Comparison of ENCODE assay signal across 11 cellular contexts in the genomic region with DNA sequence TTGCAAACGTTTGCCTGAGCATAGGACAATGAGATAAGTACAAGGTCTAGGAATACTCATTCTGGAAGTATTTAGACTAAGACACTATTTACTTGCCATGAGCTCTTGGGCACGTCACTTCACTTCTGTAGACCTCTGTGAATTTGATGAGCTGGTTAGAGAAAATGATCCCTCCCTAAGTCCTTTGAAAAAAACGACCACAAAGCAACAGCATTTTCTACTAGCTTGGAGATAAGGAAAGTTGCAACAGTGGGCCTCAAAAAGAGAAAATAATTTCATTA. TPM values are rescaled to one million over a fixed set of nuclear protein-coding genes. Genes with fewer than 3 reads are reported as not detected.
DNase-seq lines count a peak whose midpoint lies in the region; ATAC-seq, FAIRE-seq and TF ChIP-seq lines count a peak whose summit lies in the region.
"Had no signal": no experiment of that assay in that cellular context is flagged by ENCODE, and none has a peak within 500 bp of the region (broad histone marks: within the 10 kb centered on the region; RNA-seq: fewer than 3 reads in every experiment).

No MANE protein-coding gene starts in this region.

- H3K36me3 Mint-ChIP-seq in activated CD4-positive, alpha-beta T cell treated with anti-CD3 and anti-CD28 coated beads, Interleukin-2, amount 10 ng/mL, durations not matched to agents 24 days and 14 days (ENCODE audit: low read depth): no peaks in the 10 kb centered on the region
- H3K36me3 Mint-ChIP-seq in activated CD4-positive, alpha-beta memory T cell treated with anti-CD3 and anti-CD28 coated beads, Interleukin-2, amount 10 ng/mL, durations not matched to agents 7 days and 5 days (ENCODE audit: low read depth): no peaks in the 10 kb centered on the region
- H3K36me3 Mint-ChIP-seq: activated naive CD8-positive, alpha-beta T cell treated with anti-CD3 and anti-CD28 coated beads, Interleukin-2, amount 10 ng/mL, durations not matched to agents 7 days and 5 days had no signal

- H3K27ac ChIP-seq in H1 (ENCODE audit: low read depth, low read length) (no peak overlapping the region), urinary bladder (ENCODE audit: low read depth) (peak overlapping the region; percentile 82)
- H3K27ac ChIP-seq: BLaER1 had no signal

- H2AFZ ChIP-seq in H1 (ENCODE audit: low read length): peak overlapping the region; percentile 86; the same call in 1 of the 2 replicates

- H4K8ac ChIP-seq in H1 (ENCODE audit: extremely low read depth, insufficient read depth, low read length): no peak overlapping the region

- H3K4me3 ChIP-seq in H1 (ENCODE audit: extremely low read depth in 1 of 4, insufficient read depth in 2 of 4, low read depth in 3 of 4, low read length in 4 of 4) (peak overlapping the region; percentile 60 to 75 (median 71); a peak in 5 of 8 replicates), mucosa of descending colon (peak overlapping the region; percentile 62), urinary bladder (ENCODE audit: low read depth, low read length) (peak overlapping the region; percentile 59)
- H3K4me3 ChIP-seq: BLaER1 had no signal

- H3K4me1 ChIP-seq in H1 (replicated peaks in 1 of 4; ENCODE audit: control insufficient read depth in 3 of 4, insufficient read depth in 4 of 4, low read length in 3 of 4) (no peaks in the 10 kb centered on the region), mucosa of descending colon (ENCODE audit: low read depth) (no peaks in the 10 kb centered on the region), urinary bladder (ENCODE audit: insufficient read depth) (no peaks in the 10 kb centered on the region)
- H3K4me1 ChIP-seq: BLaER1 had no signal

- no peak for TF ChIP-seq POLR2A in H1 (IDR thresholded peaks at IDR 0.05; ENCODE audit: control extremely low read depth in 1 of 2, low read depth in 2 of 2, low read length in 2 of 2)

- H4K5ac ChIP-seq in H1 (ENCODE audit: insufficient read length, low read depth, low read length): no peak overlapping the region

- no peak overlapping the region for H2BK12ac ChIP-seq in H1 (ENCODE audit: low read depth, low read length)

- no peak overlapping the region for H2AK5ac ChIP-seq in H1 (ENCODE audit: low read depth, low read length)

- no peak overlapping the region for H3K4ac ChIP-seq in H1 (replicated peaks; ENCODE audit: insufficient read length, low read depth, low read length)

- no peaks in the 10 kb centered on the region for H3K9me3 Mint-ChIP-seq in activated CD4-positive, alpha-beta T cell treated with anti-CD3 and anti-CD28 coated beads, Interleukin-2, amount 10 ng/mL, durations not matched to agents 24 days and 14 days
- H3K9me3 Mint-ChIP-seq in activated CD4-positive, alpha-beta memory T cell treated with anti-CD3 and anti-CD28 coated beads, Interleukin-2, amount 10 ng/mL, durations not matched to agents 7 days and 5 days: peaks cover 3% of the 10 kb centered on the region
- H3K9me3 Mint-ChIP-seq: activated naive CD8-positive, alpha-beta T cell treated with anti-CD3 and anti-CD28 coated beads, Interleukin-2, amount 10 ng/mL, durations not matched to agents 7 days and 5 days had no signal

- H3K27me3 ChIP-seq in H1 (replicated peaks in 1 of 4; ENCODE audit: control insufficient read depth in 3 of 4, extremely low read depth in 1 of 4, insufficient read depth in 3 of 4, low read length in 3 of 4): peaks cover 0 to 14% (median 8%) of the 10 kb centered on the region in 4 experiments; a peak in 6 of 7 replicates
- H3K27me3 ChIP-seq: BLaER1 had no signal

- no peak overlapping the region for H3K14ac ChIP-seq in H1 (ENCODE audit: insufficient read length)

- H3K9me3 ChIP-seq in H1 (ENCODE audit: insufficient read depth in 2 of 2, low read depth in 1 of 2, low read length in 1 of 2) (no peaks in the 10 kb centered on the region), mucosa of descending colon (no peaks in the 10 kb centered on the region)

- no peaks in the 10 kb centered on the region for H4K20me1 ChIP-seq in H1 (replicated peaks in 1 of 2; ENCODE audit: control insufficient read depth in 1 of 2, insufficient read depth in 2 of 2, low read length in 2 of 2)
- H4K20me1 ChIP-seq: BLaER1 had no signal

- H3K23me2 ChIP-seq in H1 (ENCODE audit: low read depth, low read length): peaks cover 14% of the 10 kb centered on the region; the same call in 1 of the 2 replicates

- POLR2A ChIA-PET in H1 (lab: Charles Lee; ENCODE audit: partially characterized antibody): no interaction called here
- POLR2A ChIA-PET in activated CD4-positive, alpha-beta memory T cell treated with anti-CD3 and anti-CD28 coated beads, Interleukin-2, amount 10 ng/mL, durations not matched to agents 7 days and 5 days (lab: Charles Lee): no interaction called here

- CTCF ChIA-PET in H1 (lab: Charles Lee; ENCODE audit: partially characterized antibody): interaction anchor here (0.6 to 4.0 kb wide), 24 partner anchors 8 to 258 kb away, joined by 3 to 30 read pairs (median 4); no protein-coding TSS in a partner anchor
- CTCF ChIA-PET in activated CD4-positive, alpha-beta memory T cell treated with anti-CD3 and anti-CD28 coated beads, Interleukin-2, amount 10 ng/mL, durations not matched to agents 7 days and 5 days (lab: Charles Lee): no interaction called here

- H3K36me3 ChIP-seq in H1 (ENCODE audit: control insufficient read depth in 2 of 4, insufficient read depth in 4 of 4, low read length in 3 of 4): no peaks in the 10 kb centered on the region
- no peaks in the 10 kb centered on the region for H3K36me3 ChIP-seq in mucosa of descending colon (ENCODE audit: low read depth)
- no peaks in the 10 kb centered on the region for H3K36me3 ChIP-seq in urinary bladder (ENCODE audit: insufficient read depth)
- H3K36me3 ChIP-seq: BLaER1 had no signal

- H2BK20ac ChIP-seq in H1 (ENCODE audit: low read length): no peak overlapping the region

- no peak for TF ChIP-seq EP300 in H1 (IDR thresholded peaks at IDR 0.05; ENCODE audit: borderline replicate concordance in 1 of 2, low read depth in 2 of 2, low read length in 2 of 2)

- H3K4me1 Mint-ChIP-seq in activated CD4-positive, alpha-beta T cell treated with anti-CD3 and anti-CD28 coated beads, Interleukin-2, amount 10 ng/mL, durations not matched to agents 24 days and 14 days: peaks cover 4% of the 10 kb centered on the region
- H3K4me1 Mint-ChIP-seq in activated CD4-positive, alpha-beta memory T cell treated with anti-CD3 and anti-CD28 coated beads, Interleukin-2, amount 10 ng/mL, durations not matched to agents 7 days and 5 days: no peaks in the 10 kb centered on the region

- WGBS in H1 (ENCODE audit: extremely low coverage in 1 of 2, insufficient coverage in 1 of 2, insufficient read length in 1 of 2, insufficient replicate concordance in 2 of 2, low coverage in 1 of 2, low lambda C conversion rate in 2 of 2, missing lambda C conversion rate in 1 of 2), 2 experiments: 48% methylated on average over 3 of the region's 3 CpGs; no CpG with 5 or more reads in 1 of the 2 experiments
- 6% methylated on average over 3 of the region's 3 CpGs for WGBS in urinary bladder

- no peak overlapping the region for H2BK120ac ChIP-seq in H1 (replicated peaks; ENCODE audit: low read depth, low read length)

- no peak overlapping the region for H2BK5ac ChIP-seq in H1 (ENCODE audit: low read depth, low read length)

- H3K27ac Mint-ChIP-seq in activated CD4-positive, alpha-beta T cell treated with anti-CD3 and anti-CD28 coated beads, Interleukin-2, amount 10 ng/mL, durations not matched to agents 24 days and 14 days: no peak overlapping the region
- H3K27ac Mint-ChIP-seq in activated CD4-positive, alpha-beta memory T cell treated with anti-CD3 and anti-CD28 coated beads, Interleukin-2, amount 10 ng/mL, durations not matched to agents 7 days and 5 days: no peak overlapping the region
- H3K27ac Mint-ChIP-seq: activated naive CD8-positive, alpha-beta T cell treated with anti-CD3 and anti-CD28 coated beads, Interleukin-2, amount 10 ng/mL, durations not matched to agents 7 days and 5 days had no signal

- H3K56ac ChIP-seq in H1 (replicated peaks; ENCODE audit: insufficient read length, low read depth, low read length): no peak overlapping the region

- TF ChIP-seq CTCF in H1 (IDR thresholded peaks at IDR 0.05; ENCODE audit: control extremely low read depth in 1 of 3, insufficient read depth in 1 of 3, low read depth in 1 of 3, low read length in 3 of 3) (no peak), mucosa of descending colon (IDR thresholded peaks at IDR 0.05) (no peak)

- intact Hi-C loops in activated CD4-positive, alpha-beta T cell treated with anti-CD3 and anti-CD28 coated beads, Interleukin-2, amount 10 ng/mL, durations not matched to agents 24 days and 14 days (cut with micrococcal nuclease): no loop called here
- intact Hi-C loops in mucosa of descending colon (cut with DNase I, micrococcal nuclease): no loop called here

- H3K79me1 ChIP-seq in H1 (ENCODE audit: low read depth, low read length): no peaks in the 10 kb centered on the region

- H3K27me3 Mint-ChIP-seq in activated CD4-positive, alpha-beta T cell treated with anti-CD3 and anti-CD28 coated beads, Interleukin-2, amount 10 ng/mL, durations not matched to agents 24 days and 14 days: peaks cover 22% of the 10 kb centered on the region
- peaks cover 18% of the 10 kb centered on the region for H3K27me3 Mint-ChIP-seq in activated CD4-positive, alpha-beta memory T cell treated with anti-CD3 and anti-CD28 coated beads, Interleukin-2, amount 10 ng/mL, durations not matched to agents 7 days and 5 days

- H2BK15ac ChIP-seq in H1 (ENCODE audit: low read length): no peak overlapping the region

- DNase-seq in activated CD4-positive, alpha-beta T cell treated with anti-CD3 and anti-CD28 coated beads, Interleukin-2, amount 10 ng/mL, durations not matched to agents 24 days and 14 days: no peak
- no peak for DNase-seq in activated CD4-positive, alpha-beta T cell treated with anti-CD3 and anti-CD28 coated beads for 48 hours
- DNase-seq in H1 (ENCODE audit: low read depth in 1 of 2, low spot score in 2 of 2) (no peak), mucosa of descending colon (no peak), amygdala (lab: John Stamatoyannopoulos, UW) (no peak)
- DNase-seq in activated CD4-positive, alpha-beta memory T cell treated with anti-CD3 and anti-CD28 coated beads, Interleukin-2, amount 10 ng/mL, durations not matched to agents 7 days and 5 days: no peak

- peak overlapping the region; percentile 48 for H4K91ac ChIP-seq in H1 (replicated peaks; ENCODE audit: insufficient read length, low read length)

- peak overlapping the region; percentile 69 for H3K4me3 Mint-ChIP-seq in activated CD4-positive, alpha-beta T cell treated with anti-CD3 and anti-CD28 coated beads, Interleukin-2, amount 10 ng/mL, durations not matched to agents 24 days and 14 days
- H3K4me3 Mint-ChIP-seq in activated CD4-positive, alpha-beta memory T cell treated with anti-CD3 and anti-CD28 coated beads, Interleukin-2, amount 10 ng/mL, durations not matched to agents 7 days and 5 days: no peak overlapping the region

- no peak for TF ChIP-seq RAD21 in H1 (IDR thresholded peaks at IDR 0.05 in 1 of 2, conservative IDR thresholded peaks at IDR 0.05 in 1 of 2; ENCODE audit: low read depth in 2 of 2, low read length in 2 of 2)

- H3K79me2 ChIP-seq in H1 (ENCODE audit: control insufficient read depth in 1 of 2, insufficient read depth in 2 of 2, low read length in 2 of 2): no peaks in the 10 kb centered on the region

- H3K23ac ChIP-seq in H1 (ENCODE audit: insufficient read length): no peak overlapping the region

- peak; percentile 7 for ATAC-seq in mucosa of descending colon
- no peak for ATAC-seq in HG02798 (IDR thresholded peaks at IDR 0.05; ENCODE audit: poor library complexity, unreplicated experiment)

- no peak for FAIRE-seq in H1 (lab: Jason Lieb, UNC)
- FAIRE-seq: HTR-8/SVneo had no signal

- no peak overlapping the region for H3K18ac ChIP-seq in H1 (ENCODE audit: extremely low read depth, low read length)

- H3K9ac ChIP-seq in H1 (replicated peaks in 1 of 4; ENCODE audit: extremely low read depth in 1 of 4, low read depth in 3 of 4, low read length in 3 of 4): no peak overlapping the region
- H3K9ac ChIP-seq: BLaER1 had no signal

- peak overlapping the region; percentile 90 to 98 for H3K4me2 ChIP-seq in H1 (ENCODE audit: insufficient read depth in 1 of 2, low read depth in 2 of 2, low read length in 2 of 2)
- H3K4me2 ChIP-seq: BLaER1 had no signal

RNA-seq across cellular contexts. Expression of a gene that starts 1.9 kb away (rescaled TPM):
- total RNA-seq in activated CD4-positive, alpha-beta T cell treated with anti-CD3 and anti-CD28 coated beads, Interleukin-2, amount 10 ng/mL, durations not matched to agents 24 days and 14 days: not detected in 2 replicates
- total RNA-seq in H1 (2021; fragmentation: NEBNext Ultra II Directional; extraction: Animal tissue kit (Norgen Biotek cat#: 25700)): 1.2 and 1.6 TPM in 2 replicates
- polyA plus RNA-seq in H1 (2011; rRNA removed): 0.25 and 0.63 TPM in 2 replicates
- 0.48 TPM for polyA plus RNA-seq in H1 (2011; cell fraction: cytosol; rRNA removed)
- 0.14 TPM for polyA plus RNA-seq in H1 (2011; cell fraction: nucleus; rRNA removed)
- polyA plus RNA-seq in H1 (2012, experiment 1 of 2): 0.42 to 1.0 TPM (median 0.62 TPM) in 4 replicates
- polyA plus RNA-seq in H1 (2012, experiment 2 of 2): 0.63 TPM
- 0.83 TPM for polyA plus RNA-seq in H1 (2013, experiment 1 of 2)
- polyA plus RNA-seq in H1 (2013, experiment 2 of 2): 1.0 TPM
- polyA minus RNA-seq in H1 (2011; rRNA and poly(A)+ RNA removed): 0.39 and 1.5 TPM in 2 replicates
- polyA minus RNA-seq in H1 (2011; cell fraction: cytosol; rRNA and poly(A)+ RNA removed): 1.2 TPM
- not detected for polyA minus RNA-seq in H1 (2011; cell fraction: nucleus; rRNA and poly(A)+ RNA removed)
- total RNA-seq in mucosa of descending colon: 10 to 100 TPM; 22.3 to 31.8 (median 31.0) TPM
- 34.5 TPM for total RNA-seq in urinary bladder
- polyA plus RNA-seq in urinary bladder: 24.9 TPM
- not detected for total RNA-seq in activated CD4-positive, alpha-beta memory T cell treated with anti-CD3 and anti-CD28 coated beads, Interleukin-2, amount 10 ng/mL, durations not matched to agents 7 days and 5 days
- total RNA-seq: activated naive CD8-positive, alpha-beta T cell treated with anti-CD3 and anti-CD28 coated beads, Interleukin-2, amount 10 ng/mL, durations not matched to agents 7 days and 5 days had no signal
